ENCODE assay signal across 18 cellular contexts in the genomic region with DNA sequence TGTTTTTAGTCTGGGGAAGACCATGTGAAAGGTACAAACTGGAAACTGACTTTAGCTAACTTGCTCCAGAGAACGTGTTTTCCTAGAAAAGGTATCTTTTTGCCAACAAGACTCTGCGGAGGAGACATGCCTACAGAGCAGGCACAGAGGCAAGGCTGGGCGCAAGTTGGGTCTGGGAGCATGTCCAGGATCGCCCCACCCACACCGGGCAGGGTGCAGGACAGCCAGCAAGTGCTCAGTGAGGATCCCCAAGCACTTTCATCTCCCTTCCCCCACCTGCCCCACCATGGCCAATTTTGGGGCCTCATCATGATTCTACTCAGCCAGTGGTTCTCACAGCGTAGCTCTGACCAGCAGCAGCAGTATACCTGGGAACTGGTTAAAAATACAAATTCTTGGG. TPM values are rescaled to one million over a fixed set of nuclear protein-coding genes. Genes with fewer than 3 reads are reported as not detected.
DNase-seq lines count a peak whose midpoint lies in the region; ATAC-seq and TF ChIP-seq lines count a peak whose summit lies in the region.
"Had no signal": no experiment of that assay in that cellular context is flagged by ENCODE, and none has a peak within 500 bp of the region (broad histone marks: within the 10 kb centered on the region; RNA-seq: fewer than 3 reads in every experiment).

No MANE protein-coding gene starts in this region.

- H3K4me3 ChIP-seq in Caco-2 (ENCODE audit: low read depth, low read length) (no peak overlapping the region), lower leg skin (ENCODE audit: low read depth, poor library complexity, severe bottlenecking) (no peak overlapping the region)
- H3K4me3 ChIP-seq: A549 had no signal

- H3K36me3 Mint-ChIP-seq in Caco-2 (ENCODE audit: insufficient read depth, unreplicated experiment) = peaks cover 59% of the 10 kb centered on the region
- H3K36me3 Mint-ChIP-seq in activated T-helper 17 cell treated with anti-CD3 and anti-CD28 coated beads, Interleukin-2, amount 50 U/mL, for 72 hours (ENCODE audit: low read depth) = peaks cover 95% of the 10 kb centered on the region
- H3K36me3 Mint-ChIP-seq in effector memory CD8-positive, alpha-beta T cell (ENCODE audit: insufficient read depth) = peaks cover 74% of the 10 kb centered on the region
- peaks cover 35% of the 10 kb centered on the region for H3K36me3 Mint-ChIP-seq in mesothelial cell of epicardium

- H3K9me3 Mint-ChIP-seq in Caco-2 (ENCODE audit: unreplicated experiment) (no peaks in the 10 kb centered on the region), mesothelial cell of epicardium (no peaks in the 10 kb centered on the region)
- H3K9me3 Mint-ChIP-seq in activated T-helper 17 cell treated with anti-CD3 and anti-CD28 coated beads, Interleukin-2, amount 50 U/mL, for 72 hours = no peaks in the 10 kb centered on the region
- no peaks in the 10 kb centered on the region for H3K9me3 Mint-ChIP-seq in effector memory CD8-positive, alpha-beta T cell
- H3K9me3 Mint-ChIP-seq: CD8-positive, alpha-beta T cell; HFFc6 had no signal

- POLR2A ChIA-PET in Caco-2 (lab: Charles Lee) = no interaction called here

- no TSS peak for BruUV-seq in Caco-2 (replicated peaks; lab: Mats Ljungman, UMichigan)

- H3K4me1 ChIP-seq in Caco-2 = no peaks in the 10 kb centered on the region
- H3K4me1 ChIP-seq: A549, BE2C had no signal

- no peaks in the 10 kb centered on the region for H3K9me3 ChIP-seq in Caco-2
- H3K9me3 ChIP-seq: A549, BE2C had no signal

- H3K27ac Mint-ChIP-seq in Caco-2 (ENCODE audit: unreplicated experiment) (peak overlapping the region; percentile 61), mesothelial cell of epicardium (no peak overlapping the region)
- H3K27ac Mint-ChIP-seq in activated T-helper 17 cell treated with anti-CD3 and anti-CD28 coated beads, Interleukin-2, amount 50 U/mL, for 72 hours = peak overlapping the region; percentile 33
- H3K27ac Mint-ChIP-seq in effector memory CD8-positive, alpha-beta T cell = peak overlapping the region in 1 of 2 donors; percentile 31
- H3K27ac Mint-ChIP-seq: HFFc6 had no signal

- WGBS in lower leg skin, 2 donors = 56 to 63% methylated on average over 6 of the region's 6 CpGs

- intact Hi-C loops in Caco-2 (cut with micrococcal nuclease; ENCODE audit: unreplicated experiment) = no loop called here
- intact Hi-C loops in left cardiac atrium (cut with DNase I) = no loop called here
- intact Hi-C loops in lower leg skin (cut with DNase I; ENCODE audit: low total_unique reads) = no loop called here

- H3K27me3 ChIP-seq in Caco-2 (replicated peaks; ENCODE audit: control insufficient read depth, insufficient read depth, low read length) = no peaks in the 10 kb centered on the region
- H3K27me3 ChIP-seq: BE2C had no signal

- no peak for TF ChIP-seq POLR2A in lower leg skin (IDR thresholded peaks at IDR 0.05)

- H3K4me3 Mint-ChIP-seq in Caco-2 (ENCODE audit: unreplicated experiment) = no peak overlapping the region
- H3K4me3 Mint-ChIP-seq in activated T-helper 17 cell treated with anti-CD3 and anti-CD28 coated beads, Interleukin-2, amount 50 U/mL, for 72 hours = no peak overlapping the region
- H3K4me3 Mint-ChIP-seq in effector memory CD8-positive, alpha-beta T cell = no peak overlapping the region
- H3K4me3 Mint-ChIP-seq in mesothelial cell of epicardium = no peak overlapping the region
- H3K4me3 Mint-ChIP-seq: CD8-positive, alpha-beta T cell; HFFc6 had no signal

- ATAC-seq in activated T-helper 17 cell treated with anti-CD3 and anti-CD28 coated beads, Interleukin-2, amount 50 U/mL, for 72 hours (replicated peaks) = no peak
- ATAC-seq in left cardiac atrium (peak; percentile 54 to 58), left lobe of liver (peak; percentile 36)
- ATAC-seq in effector memory CD8-positive, alpha-beta T cell (replicated peaks) = no peak
- ATAC-seq: A549; CD8-positive, alpha-beta T cell had no signal

- H3K4me1 Mint-ChIP-seq in Caco-2 (ENCODE audit: low read depth, unreplicated experiment) = no peaks in the 10 kb centered on the region
- H3K4me1 Mint-ChIP-seq in activated T-helper 17 cell treated with anti-CD3 and anti-CD28 coated beads, Interleukin-2, amount 50 U/mL, for 72 hours = peaks cover 4% of the 10 kb centered on the region
- peaks cover 3 to 9% of the 10 kb centered on the region in 2 donors for H3K4me1 Mint-ChIP-seq in effector memory CD8-positive, alpha-beta T cell (ENCODE audit: low read depth in 2 of 2)
- no peaks in the 10 kb centered on the region for H3K4me1 Mint-ChIP-seq in mesothelial cell of epicardium

- peaks cover 3% of the 10 kb centered on the region; the same call in 1 of the 2 replicates for H3K36me3 ChIP-seq in Caco-2 (ENCODE audit: control insufficient read depth, insufficient read depth, low read length)

- H3K27me3 Mint-ChIP-seq in Caco-2 (ENCODE audit: insufficient read depth, unreplicated experiment) (no peaks in the 10 kb centered on the region), mesothelial cell of epicardium (ENCODE audit: low read depth) (no peaks in the 10 kb centered on the region)
- no peaks in the 10 kb centered on the region for H3K27me3 Mint-ChIP-seq in activated T-helper 17 cell treated with anti-CD3 and anti-CD28 coated beads, Interleukin-2, amount 50 U/mL, for 72 hours
- no peaks in the 10 kb centered on the region for H3K27me3 Mint-ChIP-seq in effector memory CD8-positive, alpha-beta T cell

- CTCF ChIA-PET in Caco-2 (lab: Charles Lee) = no interaction called here

- TF ChIP-seq CTCF in Caco-2 (IDR thresholded peaks at IDR 0.05; ENCODE audit: insufficient read depth in 1 of 2, low read depth in 1 of 2, low read length in 1 of 2, severe bottlenecking in 1 of 2, unreplicated experiment in 1 of 2) (no peak), mesothelial cell of epicardium (IDR thresholded peaks at IDR 0.05; ENCODE audit: unreplicated experiment) (no peak), lower leg skin (IDR thresholded peaks at IDR 0.05) (no peak)

- DNase-seq in Caco-2 (no peak), left cardiac atrium (no peak), left lobe of liver (ENCODE audit: low spot score) (no peak), mesothelial cell of epicardium (ENCODE audit: low spot score in 2 of 2, unreplicated experiment in 2 of 2) (no peak), lower leg skin (ENCODE audit: low spot score in 2 of 2) (no peak), UCSD-AML1 (lab: John Stamatoyannopoulos, UW; ENCODE audit: unreplicated experiment) (no peak)
- no peak for DNase-seq in effector memory CD8-positive, alpha-beta T cell
- DNase-seq: BE2C; CD8-positive, alpha-beta T cell; COR-L47; DMS53; GF-D8; HCEC 1CT; HFFc6 had no signal

RNA-seq across cellular contexts. Expression of a gene that starts 18.2 kb away (rescaled TPM):
- 18.2 and 19.0 TPM in 2 replicates for total RNA-seq in Caco-2 (2022)
- 1 to 10 TPM; 8.0 to 8.8 TPM for total RNA-seq in activated T-helper 17 cell treated with anti-CD3 and anti-CD28 coated beads, Interleukin-2, amount 50 U/mL, for 72 hours
- 10 to 100 TPM; 53.6 to 54.5 TPM for total RNA-seq in left cardiac atrium
- 21.5 TPM for total RNA-seq in left lobe of liver
- 53.9 to 61.8 TPM (median 55.4 TPM) in 3 replicates for total RNA-seq in mesothelial cell of epicardium
- 10 to 100 TPM in 2 of 4 donors, 1 to 10 TPM in 2; 7.3 to 15.8 (median 10.2) TPM for total RNA-seq in lower leg skin

RNA-seq across cellular contexts. Expression of a gene that starts 25.5 kb away (rescaled TPM):
- total RNA-seq in Caco-2 (2022) (not detected in 2 replicates), left cardiac atrium (not detected), left lobe of liver (0.60 TPM), mesothelial cell of epicardium (not detected in 3 replicates), lower leg skin (10 to 100 TPM in 1 of 4 donors, 1 to 10 TPM in 2, not detected in 1; 6.6 to 10.6 (median 7.6) TPM)
- not detected for total RNA-seq in activated T-helper 17 cell treated with anti-CD3 and anti-CD28 coated beads, Interleukin-2, amount 50 U/mL, for 72 hours
- total RNA-seq: CD8-positive, alpha-beta T cell; H4; HFFc6; HT1080 had no signal

RNA-seq across cellular contexts. Expression of a gene that starts 26.4 kb away (rescaled TPM):
- 112 and 117 TPM in 2 replicates for total RNA-seq in Caco-2 (2022)
- 10 to 100 TPM; 57.8 to 97.2 TPM for total RNA-seq in activated T-helper 17 cell treated with anti-CD3 and anti-CD28 coated beads, Interleukin-2, amount 50 U/mL, for 72 hours
- 10 to 100 TPM; 65.2 to 78.2 TPM for total RNA-seq in left cardiac atrium
- 47.1 TPM for total RNA-seq in left lobe of liver
- total RNA-seq in mesothelial cell of epicardium = 96.6 to 105 TPM (median 104 TPM) in 3 replicates
- 10 to 100 TPM; 36.8 to 52.6 (median 51.3) TPM for total RNA-seq in lower leg skin

RNA-seq across cellular contexts. Expression of a gene that starts 26.6 kb away (rescaled TPM):
- total RNA-seq in Caco-2 (2022) = 31.5 and 37.9 TPM in 2 replicates
- 10 to 100 TPM; 23.1 to 38.3 TPM for total RNA-seq in activated T-helper 17 cell treated with anti-CD3 and anti-CD28 coated beads, Interleukin-2, amount 50 U/mL, for 72 hours
- total RNA-seq in left cardiac atrium = 10 to 100 TPM; 28.0 to 33.6 TPM
- total RNA-seq in left lobe of liver = 18.9 TPM
- 37.2 to 40.5 TPM (median 39.7 TPM) in 3 replicates for total RNA-seq in mesothelial cell of epicardium
- 10 to 100 TPM; 20.7 to 38.3 (median 27.9) TPM for total RNA-seq in lower leg skin

RNA-seq across cellular contexts. Expression of a gene that starts 32.5 kb away (rescaled TPM):
- not detected in 2 replicates for total RNA-seq in Caco-2 (2022)
- not detected for total RNA-seq in activated T-helper 17 cell treated with anti-CD3 and anti-CD28 coated beads, Interleukin-2, amount 50 U/mL, for 72 hours
- not detected for total RNA-seq in left cardiac atrium
- total RNA-seq in left lobe of liver = not detected
- total RNA-seq in mesothelial cell of epicardium = 0.42 to 1.3 TPM (median 0.44 TPM) in 3 replicates
- total RNA-seq in lower leg skin = not detected
- total RNA-seq: H4, HFFc6, HT1080 had no signal

Comparison
In these comparisons a context has a peak if more than half of its experiments do, and no peak if none do; other contexts are left out.
1. ATAC-seq: peak in left cardiac atrium (2 of 2) and left lobe of liver (single experiment); none in activated T-helper 17 cell treated with anti-CD3 and anti-CD28 coated beads, Interleukin-2, amount 50 U/mL, for 72 hours (single experiment) and effector memory CD8-positive, alpha-beta T cell (single experiment).